Comparison of ENCODE assay signal across 8 cellular contexts in the genomic region with DNA sequence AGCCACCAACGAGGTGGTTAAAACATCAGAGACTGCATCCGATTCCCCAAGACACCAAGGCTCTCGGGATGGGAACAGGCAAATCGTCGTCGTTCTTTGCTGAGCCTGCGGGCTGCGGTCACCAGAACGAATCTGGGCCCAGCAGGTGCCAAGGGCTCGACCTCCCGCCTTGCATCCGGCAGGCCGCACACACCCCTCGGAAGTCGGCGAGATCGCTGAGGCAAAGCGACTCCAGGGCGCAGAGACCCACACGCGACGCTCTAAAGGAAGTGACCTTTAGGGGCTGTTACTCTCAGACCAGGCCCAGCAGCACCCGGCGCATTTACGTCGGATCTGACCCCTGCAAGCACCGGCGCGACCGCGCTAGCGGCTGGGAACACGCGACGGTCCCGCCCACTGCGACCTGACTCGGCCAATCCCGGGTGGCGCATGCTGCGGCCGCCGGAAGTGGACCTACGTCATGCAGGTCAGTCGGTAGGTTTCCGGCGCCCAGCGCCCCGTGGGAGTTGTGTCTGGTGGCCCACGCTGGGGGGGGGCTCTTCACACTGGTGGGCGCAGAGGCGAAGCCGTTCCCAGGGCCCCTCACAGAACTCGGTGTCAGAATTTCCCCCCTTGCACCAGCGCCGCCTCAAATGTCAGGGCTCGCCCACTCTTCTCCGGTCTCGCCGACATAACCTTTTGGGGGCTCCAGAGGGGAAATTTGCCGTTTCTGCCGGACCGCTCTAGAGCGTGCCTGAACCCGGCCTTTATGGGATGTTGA. TPM values are rescaled to one million over a fixed set of nuclear protein-coding genes. Genes with fewer than 3 reads are reported as not detected.
DNase-seq lines count a peak whose midpoint lies in the region; ATAC-seq, FAIRE-seq and TF ChIP-seq lines count a peak whose summit lies in the region.

No MANE protein-coding gene starts in this region.

- H3K4me1 Mint-ChIP-seq in activated naive CD8-positive, alpha-beta T cell (ENCODE audit: low read depth): peaks cover 58% of the 10 kb centered on the region

- H3K4me3 Mint-ChIP-seq in activated naive CD8-positive, alpha-beta T cell: peak overlapping the region; percentile 89

- H3K4me2 ChIP-seq in DOHH2 (ENCODE audit: low read length): peak overlapping the region; percentile 85

- 0 out of 2 replicates have a peak, but pooled peaks cover 5% of the 10 kb centered on the region for H3F3A ChIP-seq in DOHH2 (ENCODE audit: control insufficient read depth, insufficient read depth)

- H3K9me2 ChIP-seq in DOHH2 (replicated peaks; ENCODE audit: control insufficient read depth, low read length): no peaks in the 10 kb centered on the region

- peak; percentile 46 for FAIRE-seq in urothelium cell line (lab: Jason Lieb, UNC)

- H3K4me1 ChIP-seq in DOHH2 (ENCODE audit: control insufficient read depth, low read length): peaks cover 7% of the 10 kb centered on the region

- H3K36me3 Mint-ChIP-seq in activated naive CD8-positive, alpha-beta T cell: peaks cover 2% of the 10 kb centered on the region

- no peak for TF ChIP-seq CTCF in DOHH2 (IDR thresholded peaks at IDR 0.05; ENCODE audit: low read depth, low read length, poor library complexity, severe bottlenecking)

- DNase-seq in LoVo (ENCODE audit: low spot score) (peak; percentile 81), SKM-1 (lab: John Stamatoyannopoulos, UW; ENCODE audit: unreplicated experiment) (peak; percentile 82), head of caudate nucleus (peak; percentile 96 to 99 (median 98)), pulmonary artery endothelial cell (ENCODE audit: low read depth, low spot score) (peak; percentile 47), urothelium cell line (ENCODE audit: low spot score) (peak; percentile 70)

- no peaks in the 10 kb centered on the region for H4K20me1 ChIP-seq in DOHH2 (ENCODE audit: control insufficient read depth, insufficient read depth, low read depth, low read length)

- peak overlapping the region; percentile 78 for H3K4me3 ChIP-seq in DOHH2 (ENCODE audit: low read length)

- ATAC-seq in GM21737 (IDR thresholded peaks at IDR 0.05; ENCODE audit: unreplicated experiment): peak; percentile 94

- intact Hi-C loops in head of caudate nucleus (cut with DNase I): no loop called here

- peaks cover 4% of the 10 kb centered on the region; the same call in 1 of the 2 replicates for H3K27me3 ChIP-seq in DOHH2 (ENCODE audit: control insufficient read depth, low read length)

- H3K27me3 Mint-ChIP-seq in activated naive CD8-positive, alpha-beta T cell: no peaks in the 10 kb centered on the region

- H3K36me3 ChIP-seq in DOHH2 (ENCODE audit: control insufficient read depth, low read length): no peaks in the 10 kb centered on the region

- peak overlapping the region; percentile 58 for H3K27ac ChIP-seq in DOHH2 (ENCODE audit: low read depth, low read length)

- no peaks in the 10 kb centered on the region for H3K79me2 ChIP-seq in DOHH2 (ENCODE audit: control insufficient read depth, low read length)

- H3K27ac Mint-ChIP-seq in activated naive CD8-positive, alpha-beta T cell: peak overlapping the region; percentile 95

- no peaks in the 10 kb centered on the region for H3K9me3 ChIP-seq in DOHH2 (ENCODE audit: control insufficient read depth, insufficient read depth, low read length)

- H3K9me3 Mint-ChIP-seq in activated naive CD8-positive, alpha-beta T cell (ENCODE audit: low read depth): no peaks in the 10 kb centered on the region

RNA-seq across cellular contexts. Expression of a gene that starts 7.5 kb away (rescaled TPM):
- total RNA-seq in pulmonary artery endothelial cell: 234 and 248 TPM in 2 replicates

RNA-seq across cellular contexts. Expression of a gene that starts 13.4 kb away (rescaled TPM):
- 0.20 and 1.9 TPM in 2 replicates for total RNA-seq in pulmonary artery endothelial cell

Comparison
In these comparisons a context has a peak if more than half of its experiments do, and no peak if none do; other contexts are left out.
1. Peak in every context shown above with its lines: DNase-seq, ATAC-seq, H3K4me3 ChIP-seq and H3K27ac ChIP-seq.
2. DNase-seq: peak in every context shown above with its lines; median percentile 98 in head of caudate nucleus; 82 in SKM-1; 81 in LoVo; 70 in urothelium cell line; 47 in pulmonary artery endothelial cell.